In the genomic region with DNA sequence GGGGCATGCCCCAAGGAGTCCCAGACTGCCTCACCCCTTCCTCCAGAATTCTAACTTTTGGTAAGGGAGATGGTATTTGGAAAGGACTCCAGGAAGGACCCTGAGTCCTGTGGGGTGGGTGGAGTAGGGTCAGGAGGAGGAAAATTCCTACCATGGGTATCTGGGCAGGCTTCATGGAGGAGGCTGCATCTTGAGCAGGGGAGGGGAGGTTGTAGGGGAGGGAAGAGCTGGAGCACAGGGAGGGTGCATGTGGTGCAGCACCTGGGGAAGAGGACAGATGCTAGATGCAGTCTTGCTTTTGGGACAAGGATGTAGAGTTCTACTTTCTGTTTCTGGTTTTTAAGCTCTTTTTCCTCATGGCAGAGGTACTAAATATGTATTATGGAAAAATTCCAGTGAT, we compare ENCODE assay signal across 15 cellular contexts. TPM values are rescaled to one million over a fixed set of nuclear protein-coding genes. Genes with fewer than 3 reads are reported as not detected.
DNase-seq lines count a peak whose midpoint lies in the region; ATAC-seq and TF ChIP-seq lines count a peak whose summit lies in the region.
"Had no signal": no experiment of that assay in that cellular context is flagged by ENCODE, and none has a peak within 500 bp of the region (broad histone marks: within the 10 kb centered on the region; RNA-seq: fewer than 3 reads in every experiment).

No MANE protein-coding gene starts in this region.

- peak overlapping the region; percentile 42 for H3K4me3 Mint-ChIP-seq in glutamatergic neuron (ENCODE audit: unreplicated experiment)
- H3K4me3 Mint-ChIP-seq in naive thymus-derived CD4-positive, alpha-beta T cell, result no peak overlapping the region

- peak overlapping the region; percentile 72 for H3K9ac ChIP-seq in BLaER1

- H3K4me3 ChIP-seq in BLaER1, result 0 out of 2 replicates have a peak overlapping the region, but pooled peaks have one; percentile 56
- no peak overlapping the region for H3K4me3 ChIP-seq in gastrocnemius medialis
- no peak overlapping the region for H3K4me3 ChIP-seq in naive thymus-derived CD4-positive, alpha-beta T cell (ENCODE audit: low read length)

- H3K27ac ChIP-seq in BLaER1 (peak overlapping the region; percentile 86), angular gyrus (ENCODE audit: low read depth, low read length) (peak overlapping the region; percentile 79), gastrocnemius medialis (peak overlapping the region; percentile 75 to 82 (median 78))
- no peak overlapping the region for H3K27ac ChIP-seq in naive thymus-derived CD4-positive, alpha-beta T cell (ENCODE audit: low read depth, low read length)

- in situ Hi-C loops in gastrocnemius medialis (cut with MboI; ENCODE audit: low sequenced_read_pairs in 4 of 4), result no loop called here

- no peaks in the 10 kb centered on the region; the same call in 1 of the 2 replicates for H3K27me3 ChIP-seq in BLaER1
- no peaks in the 10 kb centered on the region for H3K27me3 ChIP-seq in gastrocnemius medialis
- no peaks in the 10 kb centered on the region for H3K27me3 ChIP-seq in naive thymus-derived CD4-positive, alpha-beta T cell (ENCODE audit: control insufficient read depth in 2 of 2, insufficient read depth in 2 of 2, low read length in 2 of 2)

- H3K36me3 ChIP-seq in BLaER1 (peaks cover 59% of the 10 kb centered on the region), gastrocnemius medialis (no peaks in the 10 kb centered on the region)
- no peaks in the 10 kb centered on the region for H3K36me3 ChIP-seq in naive thymus-derived CD4-positive, alpha-beta T cell (ENCODE audit: control insufficient read depth in 2 of 3, insufficient read depth in 3 of 3, low read length in 3 of 3)

- H4K20me1 ChIP-seq in BLaER1, result peaks cover 54% of the 10 kb centered on the region

- POLR2A ChIA-PET in naive thymus-derived CD4-positive, alpha-beta T cell (lab: Charles Lee), result no interaction called here

- no peaks in the 10 kb centered on the region for H3K36me3 Mint-ChIP-seq in glutamatergic neuron (ENCODE audit: unreplicated experiment)
- H3K36me3 Mint-ChIP-seq in naive thymus-derived CD4-positive, alpha-beta T cell, result no peaks in the 10 kb centered on the region

- peaks cover 4% of the 10 kb centered on the region for H3K27me3 Mint-ChIP-seq in glutamatergic neuron (ENCODE audit: unreplicated experiment)
- H3K27me3 Mint-ChIP-seq in naive thymus-derived CD4-positive, alpha-beta T cell, result peaks cover 0 to 1% (median 0%) of the 10 kb centered on the region in 5 donors

- H3K9me3 Mint-ChIP-seq in glutamatergic neuron (ENCODE audit: unreplicated experiment), result peaks cover 7% of the 10 kb centered on the region
- peaks cover 0 to 1% (median 0%) of the 10 kb centered on the region in 11 donors for H3K9me3 Mint-ChIP-seq in naive thymus-derived CD4-positive, alpha-beta T cell

- TF ChIP-seq CTCF in glutamatergic neuron (IDR thresholded peaks at IDR 0.05; ENCODE audit: partially characterized antibody, unreplicated experiment) (no peak), gastrocnemius medialis (IDR thresholded peaks at IDR 0.05 in 4 of 5, conservative IDR thresholded peaks at IDR 0.05 in 1 of 5) (no peak)

- peak overlapping the region; percentile 96 for H3K4me2 ChIP-seq in BLaER1

- intact Hi-C loops in gastrocnemius medialis (cut with DNase I; ENCODE audit: low total_unique reads), result no loop called here
- intact Hi-C loops in naive thymus-derived CD4-positive, alpha-beta T cell (cut with micrococcal nuclease), result no loop called here

- H3K9me3 ChIP-seq in BLaER1 (no peaks in the 10 kb centered on the region), gastrocnemius medialis (no peaks in the 10 kb centered on the region)
- no peaks in the 10 kb centered on the region for H3K9me3 ChIP-seq in naive thymus-derived CD4-positive, alpha-beta T cell (ENCODE audit: control insufficient read depth in 2 of 3, low read length in 3 of 3)

- no peak for TF ChIP-seq POLR2A in gastrocnemius medialis (IDR thresholded peaks at IDR 0.05)

- peaks cover 26% of the 10 kb centered on the region for H3K4me1 Mint-ChIP-seq in glutamatergic neuron (ENCODE audit: low read depth, unreplicated experiment)
- peaks cover 0 to 3% (median 0%) of the 10 kb centered on the region in 7 donors for H3K4me1 Mint-ChIP-seq in naive thymus-derived CD4-positive, alpha-beta T cell

- H3K4me1 ChIP-seq in BLaER1 (peaks cover 100% of the 10 kb centered on the region), gastrocnemius medialis (peaks cover 61 to 86% of the 10 kb centered on the region in 2 donors)
- H3K4me1 ChIP-seq in naive thymus-derived CD4-positive, alpha-beta T cell (ENCODE audit: control insufficient read depth in 2 of 2, insufficient read depth in 2 of 2, low read length in 2 of 2), result no peaks in the 10 kb centered on the region

- no peak for ATAC-seq in gastrocnemius medialis
- ATAC-seq in HG03175 (IDR thresholded peaks at IDR 0.05; ENCODE audit: unreplicated experiment), result no peak
- ATAC-seq in naive thymus-derived CD4-positive, alpha-beta T cell, result no peak
- no peak for ATAC-seq in GM21619 (IDR thresholded peaks at IDR 0.05; ENCODE audit: unreplicated experiment)

- CTCF ChIA-PET in naive thymus-derived CD4-positive, alpha-beta T cell (lab: Charles Lee), result interaction anchor here (1.4 kb wide), 1 partner anchor 43 kb away, joined by 4 read pairs; no protein-coding TSS in a partner anchor

- DNase-seq in glutamatergic neuron (no peak), gastrocnemius medialis (no peak)
- no peak for DNase-seq in stimulated activated CD4-positive, alpha-beta T cell treated with anti-CD3 and anti-CD28 coated beads, Interleukin-4, amount 100 ng/mL, for 4 hours
- DNase-seq in naive thymus-derived CD4-positive, alpha-beta T cell, result no peak
- DNase-seq: activated naive CD4-positive, alpha-beta T cell; Kasumi-1; NCI-H1930; NCI-H526 treated with DMSO at 0.1 percent for 48 hours; T1000 had no signal

- peak overlapping the region; percentile 62 for H3K27ac Mint-ChIP-seq in glutamatergic neuron (ENCODE audit: unreplicated experiment)
- H3K27ac Mint-ChIP-seq in naive thymus-derived CD4-positive, alpha-beta T cell, result no peak overlapping the region

RNA-seq across cellular contexts. Expression of gene SEMA3F, which starts 9.9 kb away (rescaled TPM):
- total RNA-seq in glutamatergic neuron (ENCODE audit: unreplicated experiment) (41.2 TPM), gastrocnemius medialis (10 to 100 TPM in 1 of 4 donors, 1 to 10 TPM in 3; 5.2 to 40.1 (median 7.5) TPM)
- total RNA-seq in naive thymus-derived CD4-positive, alpha-beta T cell, result 1 to 10 TPM in 1 of 5 experiments, under 1 TPM in 2, not detected in 2; 0.34 to 1.1 (median 0.69) TPM
- not detected for polyA plus RNA-seq in naive thymus-derived CD4-positive, alpha-beta T cell

RNA-seq across cellular contexts. Expression of gene GNAT1, which starts 26.4 kb away (rescaled TPM):
- total RNA-seq in glutamatergic neuron (ENCODE audit: unreplicated experiment) (not detected), gastrocnemius medialis (not detected)
- total RNA-seq in naive thymus-derived CD4-positive, alpha-beta T cell, result 1 to 10 TPM in 1 of 5 experiments, under 1 TPM in 1, not detected in 3; 0.24 to 1.2 TPM
- polyA plus RNA-seq in naive thymus-derived CD4-positive, alpha-beta T cell, result not detected
- total RNA-seq: Daoy, urinary bladder had no signal
- polyA plus RNA-seq: urinary bladder had no signal

RNA-seq across cellular contexts. Expression of gene SLC38A3, which starts 40.1 kb away (rescaled TPM):
- total RNA-seq in glutamatergic neuron (ENCODE audit: unreplicated experiment) (not detected), gastrocnemius medialis (1 to 10 TPM; 1.9 to 8.9 (median 5.0) TPM)
- 1 to 10 TPM in 1 of 5 experiments, not detected in 4; 1.8 TPM for total RNA-seq in naive thymus-derived CD4-positive, alpha-beta T cell
- not detected for polyA plus RNA-seq in naive thymus-derived CD4-positive, alpha-beta T cell
- total RNA-seq: Daoy had no signal
